In genomic region chr1:158999301-159000069, GRCh38 we compare ENCODE assay signal across 8 cellular contexts. TPM values are rescaled to one million over a fixed set of nuclear protein-coding genes. Genes with fewer than 3 reads are reported as not detected.
DNase-seq lines count a peak whose midpoint lies in the region; ATAC-seq, FAIRE-seq and TF ChIP-seq lines count a peak whose summit lies in the region.

No MANE protein-coding gene starts in this region.

- H3K27ac ChIP-seq in HEK293 (ENCODE audit: extremely low read depth, low read depth, low read length) (peak overlapping the region; percentile 85), astrocyte (ENCODE audit: low read depth, low read length) (peak overlapping the region; percentile 94), prostate gland (peak overlapping the region; percentile 68 to 72)

- TF ChIP-seq POLR2A in prostate gland (IDR thresholded peaks at IDR 0.05) = peak; percentile 31

- peak overlapping the region; percentile 81 for H3K4me3 Mint-ChIP-seq in astrocyte (ENCODE audit: unreplicated experiment)
- no peak overlapping the region for H3K4me3 Mint-ChIP-seq in stimulated activated naive CD8-positive, alpha-beta T cell treated with anti-CD3 and anti-CD28 coated beads, Interleukin-15, amount 100 ng/mL, for 72 hours

- peak; percentile 84 for FAIRE-seq in astrocyte (lab: Jason Lieb, UNC)

- H3K9me3 Mint-ChIP-seq in astrocyte (ENCODE audit: unreplicated experiment) = no peaks in the 10 kb centered on the region
- peaks cover 0 to 10% of the 10 kb centered on the region in 2 donors for H3K9me3 Mint-ChIP-seq in stimulated activated naive CD8-positive, alpha-beta T cell treated with anti-CD3 and anti-CD28 coated beads, Interleukin-15, amount 100 ng/mL, for 72 hours

- H3K4me2 ChIP-seq in astrocyte (ENCODE audit: low read length) = peak overlapping the region; percentile 95

- TF ChIP-seq CTCF in HEK293 (tag by site-specific recombination; IDR thresholded peaks at IDR 0.05) = no peak
- no peak for TF ChIP-seq CTCF in astrocyte (IDR thresholded peaks at IDR 0.05; ENCODE audit: insufficient read depth, low read depth, low read length)
- no peak for TF ChIP-seq CTCF in prostate gland (IDR thresholded peaks at IDR 0.05)

- peak overlapping the region; percentile 91 for H3K9ac ChIP-seq in astrocyte (ENCODE audit: low read length)

- H3K27me3 ChIP-seq in astrocyte (ENCODE audit: insufficient read depth, low read length) (no peaks in the 10 kb centered on the region), prostate gland (replicated peaks; ENCODE audit: insufficient read depth) (no peaks in the 10 kb centered on the region)

- no peaks in the 10 kb centered on the region for H4K20me1 ChIP-seq in astrocyte (ENCODE audit: insufficient read depth, low read length)

- DNase-seq in astrocyte (ENCODE audit: low read depth) (peak; percentile 91), hepatic stellate cell (ENCODE audit: low spot score) (peak; percentile 21), prostate gland (ENCODE audit: low spot score) (peak; percentile 85), NCI-H69 (lab: John Stamatoyannopoulos, UW) (no peak)
- no peak for DNase-seq in activated CD8-positive, alpha-beta memory T cell treated with anti-CD3 and anti-CD28 coated beads for 24 hours
- no peak for DNase-seq in stimulated activated naive CD8-positive, alpha-beta T cell treated with anti-CD3 and anti-CD28 coated beads, Interleukin-15, amount 100 ng/mL, for 72 hours

- WGBS in prostate gland = 8% methylated on average over 11 of the region's 11 CpGs

- peak overlapping the region; percentile 92 for H3K27ac Mint-ChIP-seq in astrocyte (ENCODE audit: unreplicated experiment)
- no peak overlapping the region for H3K27ac Mint-ChIP-seq in stimulated activated naive CD8-positive, alpha-beta T cell treated with anti-CD3 and anti-CD28 coated beads, Interleukin-15, amount 100 ng/mL, for 72 hours

- peaks cover 3% of the 10 kb centered on the region for H3K4me1 Mint-ChIP-seq in astrocyte (ENCODE audit: low read depth, unreplicated experiment)
- peaks cover 12% of the 10 kb centered on the region for H3K4me1 Mint-ChIP-seq in stimulated activated naive CD8-positive, alpha-beta T cell treated with anti-CD3 and anti-CD28 coated beads, Interleukin-15, amount 100 ng/mL, for 72 hours

- H3K36me3 ChIP-seq in HEK293 (ENCODE audit: control insufficient read depth in 2 of 2, insufficient read depth in 1 of 2, low read length in 2 of 2) (no peaks in the 10 kb centered on the region), astrocyte (ENCODE audit: insufficient read depth, low read length) (no peaks in the 10 kb centered on the region), prostate gland (no peaks in the 10 kb centered on the region)

- CTCF ChIA-PET in HEK293 (lab: Yijun Ruan, JAX) = interaction anchor here (0.6 to 1.7 kb wide), 3 partner anchors 10 to 397 kb away, joined by 3 to 5 read pairs (median 3); partner anchors contain the start of gene IFI16

- H3K9me3 ChIP-seq in HEK293 (ENCODE audit: control insufficient read depth, insufficient read depth, low read depth, low read length) (no peaks in the 10 kb centered on the region), astrocyte (ENCODE audit: insufficient read depth, low read depth, low read length) (no peaks in the 10 kb centered on the region), prostate gland (no peaks in the 10 kb centered on the region)

- peaks cover 8% of the 10 kb centered on the region; the same call in 1 of the 2 replicates for H3K4me1 ChIP-seq in HEK293 (ENCODE audit: control insufficient read depth, insufficient read depth, low read length)
- peaks cover 23% of the 10 kb centered on the region for H3K4me1 ChIP-seq in astrocyte (ENCODE audit: insufficient read depth, low read length)
- H3K4me1 ChIP-seq in prostate gland (replicated peaks) = no peaks in the 10 kb centered on the region

- intact Hi-C loops in prostate gland (cut with DNase I) = loop anchor here (5.0 kb wide), 1 partner anchor 797 kb away; no protein-coding TSS in a partner anchor

- H3K27me3 Mint-ChIP-seq in astrocyte (ENCODE audit: low read depth, unreplicated experiment) = no peaks in the 10 kb centered on the region
- H3K27me3 Mint-ChIP-seq in stimulated activated naive CD8-positive, alpha-beta T cell treated with anti-CD3 and anti-CD28 coated beads, Interleukin-15, amount 100 ng/mL, for 72 hours = no peaks in the 10 kb centered on the region

- H2AFZ ChIP-seq in astrocyte (ENCODE audit: low read depth, low read length) = peak overlapping the region; percentile 98

- POLR2A ChIA-PET in HEK293 (lab: Yijun Ruan, JAX) = interaction anchor here (1.2 kb wide), 1 partner anchor 72 kb away, joined by 3 read pairs; no protein-coding TSS in a partner anchor

- no peak for ATAC-seq in stimulated activated naive CD8-positive, alpha-beta T cell treated with anti-CD3 and anti-CD28 coated beads, Interleukin-15, amount 100 ng/mL, for 72 hours
- no peak for ATAC-seq in GM21723 (IDR thresholded peaks at IDR 0.05; ENCODE audit: unreplicated experiment)

- H3K79me2 ChIP-seq in astrocyte (ENCODE audit: insufficient read depth, low read length) = no peaks in the 10 kb centered on the region

- peak overlapping the region; percentile 34 for H3K4me3 ChIP-seq in HEK293 (ENCODE audit: low read depth, low read length)
- peak overlapping the region; percentile 77 for H3K4me3 ChIP-seq in astrocyte (ENCODE audit: insufficient read depth, low read depth, low read length)
- H3K4me3 ChIP-seq in prostate gland = peak overlapping the region; percentile 19 to 23

- no peaks in the 10 kb centered on the region for H3K36me3 Mint-ChIP-seq in astrocyte (ENCODE audit: low read depth, unreplicated experiment)

TF ChIP-seq in HEK293, 187 proteins besides CTCF, POLR2A, EP300 and RAD21:
- TF ChIP-seq ZNF677 (tag by site-specific recombination; IDR thresholded peaks at IDR 0.05) (no peak), MYNN (tag by site-specific recombination; IDR thresholded peaks at IDR 0.05; ENCODE audit: borderline replicate concordance) (peak; percentile 74), TRIM28 (IDR thresholded peaks at IDR 0.05; ENCODE audit: borderline replicate concordance, low read length) (peak; percentile 81)

RNA-seq across cellular contexts. Expression of gene IFI16, which starts 10.2 kb away (rescaled TPM):
- total RNA-seq in astrocyte (109 and 125 TPM in 2 replicates), prostate gland (10 to 100 TPM; 18.2 to 61.3 TPM)

Comparison
In these comparisons a context has a peak if more than half of its experiments do, and no peak if none do; other contexts are left out.
1. H3K4me3 ChIP-seq: peak in every context shown above with its lines; median percentile 77 in astrocyte; 34 in HEK293; 21 in prostate gland.
2. DNase-seq: peak in astrocyte (single experiment), hepatic stellate cell (single experiment) and prostate gland (single experiment); none in activated CD8-positive, alpha-beta memory T cell treated with anti-CD3 and anti-CD28 coated beads for 24 hours (single experiment), stimulated activated naive CD8-positive, alpha-beta T cell treated with anti-CD3 and anti-CD28 coated beads, Interleukin-15, amount 100 ng/mL, for 72 hours (0 of 2) and NCI-H69 (single experiment).
3. Peak in every context shown above with its lines, with median percentiles within 50 percentile points of each other: H3K27ac ChIP-seq.